In genomic region chr1:198259336-198260109, GRCh38 we compare ENCODE assay signal across 20 cellular contexts.
A peak's percentile ranks its signal among the peaks of the same experiment; 100 is the strongest.
DNase-seq lines count a peak whose midpoint lies in the region; ATAC-seq and TF ChIP-seq lines count a peak whose summit lies in the region.
"Had no signal": no experiment of that assay in that cellular context is flagged by ENCODE, and none has a peak within 500 bp of the region (broad histone marks: within the 10 kb centered on the region; RNA-seq: fewer than 3 reads in every experiment).

No MANE protein-coding gene starts in this region.

- no peak for DNase-seq in activated CD8-positive, alpha-beta T cell treated with anti-CD3 and anti-CD28 coated beads for 36 hours
- DNase-seq in activated CD8-positive, alpha-beta T cell treated with anti-CD3 and anti-CD28 coated beads, Interleukin-2, amount 10 ng/mL, durations not matched to agents 7 days and 5 days: no peak
- DNase-seq in HFFc6 (no peak), adipocyte (ENCODE audit: low read depth) (peak; percentile 35), osteoblast (ENCODE audit: insufficient read length, low spot score, missing footprints) (no peak), posterior cingulate gyrus (no peak)
- DNase-seq: ACHN; CD4-positive, CD25-positive, alpha-beta regulatory T cell; effector CD8-positive, alpha-beta T cell; kidney; MG63; NCI-H1694 treated with DMSO at 0.1 percent for 48 hours; RPMI8226; stimulated activated CD4-positive, alpha-beta T cell treated with anti-CD3 and anti-CD28 coated beads, Interleukin-15, amount 100 ng/mL, for 24 hours had no signal

- H3K9me3 Mint-ChIP-seq in activated CD8-positive, alpha-beta T cell treated with anti-CD3 and anti-CD28 coated beads for 36 hours: peaks cover 3% of the 10 kb centered on the region
- H3K9me3 Mint-ChIP-seq in activated CD8-positive, alpha-beta T cell treated with anti-CD3 and anti-CD28 coated beads, Interleukin-2, amount 10 ng/mL, durations not matched to agents 7 days and 5 days (ENCODE audit: insufficient read depth): no peaks in the 10 kb centered on the region
- H3K9me3 Mint-ChIP-seq in HFFc6: no peaks in the 10 kb centered on the region; the same call in 1 of the 2 replicates
- H3K9me3 Mint-ChIP-seq: central memory CD8-positive, alpha-beta T cell; nephron had no signal

- H3K4me3 Mint-ChIP-seq in activated CD8-positive, alpha-beta T cell treated with anti-CD3 and anti-CD28 coated beads for 36 hours: peak overlapping the region; percentile 8
- H3K4me3 Mint-ChIP-seq in activated CD8-positive, alpha-beta T cell treated with anti-CD3 and anti-CD28 coated beads, Interleukin-2, amount 10 ng/mL, durations not matched to agents 7 days and 5 days: no peak overlapping the region
- peak overlapping the region; percentile 83 for H3K4me3 Mint-ChIP-seq in HFFc6
- H3K4me3 Mint-ChIP-seq: CD4-positive, CD25-positive, alpha-beta regulatory T cell; central memory CD8-positive, alpha-beta T cell; nephron had no signal

- CTCF ChIA-PET in activated CD8-positive, alpha-beta T cell treated with anti-CD3 and anti-CD28 coated beads for 36 hours (lab: Charles Lee): no interaction called here
- CTCF ChIA-PET in activated CD8-positive, alpha-beta T cell treated with anti-CD3 and anti-CD28 coated beads, Interleukin-2, amount 10 ng/mL, durations not matched to agents 7 days and 5 days (lab: Charles Lee): interaction anchor here (2.3 kb wide), 1 partner anchor 171 kb away, joined by 6 read pairs; no protein-coding TSS in a partner anchor

- ATAC-seq in activated CD8-positive, alpha-beta T cell treated with anti-CD3 and anti-CD28 coated beads for 36 hours: no peak
- no peak for ATAC-seq in activated CD8-positive, alpha-beta T cell treated with anti-CD3 and anti-CD28 coated beads, Interleukin-2, amount 10 ng/mL, durations not matched to agents 7 days and 5 days
- no peak for ATAC-seq in GM19395 (IDR thresholded peaks at IDR 0.05; ENCODE audit: unreplicated experiment)
- no peak for ATAC-seq in HG02981 (IDR thresholded peaks at IDR 0.05; ENCODE audit: unreplicated experiment)
- ATAC-seq: HepG2 had no signal

- peak overlapping the region; percentile 79 for H3K27ac Mint-ChIP-seq in activated CD8-positive, alpha-beta T cell treated with anti-CD3 and anti-CD28 coated beads for 36 hours
- H3K27ac Mint-ChIP-seq in activated CD8-positive, alpha-beta T cell treated with anti-CD3 and anti-CD28 coated beads, Interleukin-2, amount 10 ng/mL, durations not matched to agents 7 days and 5 days: no peak overlapping the region
- H3K27ac Mint-ChIP-seq in HFFc6: peak overlapping the region; percentile 86
- H3K27ac Mint-ChIP-seq: CD4-positive, CD25-positive, alpha-beta regulatory T cell had no signal

- H3K9me3 ChIP-seq in adipocyte (ENCODE audit: control insufficient read depth, low read length): no peaks in the 10 kb centered on the region
- H3K9me3 ChIP-seq in osteoblast (ENCODE audit: low read depth, low read length): no peaks in the 10 kb centered on the region
- H3K9me3 ChIP-seq: MG63, vagina had no signal

- no peaks in the 10 kb centered on the region for H4K20me1 ChIP-seq in osteoblast (ENCODE audit: insufficient read depth, low read length)

- H3K4me1 Mint-ChIP-seq in activated CD8-positive, alpha-beta T cell treated with anti-CD3 and anti-CD28 coated beads for 36 hours (ENCODE audit: low read depth): peaks cover 68% of the 10 kb centered on the region
- peaks cover 24% of the 10 kb centered on the region for H3K4me1 Mint-ChIP-seq in activated CD8-positive, alpha-beta T cell treated with anti-CD3 and anti-CD28 coated beads, Interleukin-2, amount 10 ng/mL, durations not matched to agents 7 days and 5 days (ENCODE audit: low read depth)
- peaks cover 92% of the 10 kb centered on the region for H3K4me1 Mint-ChIP-seq in HFFc6 (ENCODE audit: low read depth)

- H3K27me3 ChIP-seq in adipocyte (replicated peaks; ENCODE audit: control insufficient read depth, insufficient read depth, low read length) (no peaks in the 10 kb centered on the region), osteoblast (ENCODE audit: insufficient read depth, low read length) (no peaks in the 10 kb centered on the region)
- H3K27me3 ChIP-seq: MG63, vagina had no signal

- H3K9ac ChIP-seq in adipocyte (ENCODE audit: low read length): peak overlapping the region; percentile 52

- TF ChIP-seq CTCF in activated CD8-positive, alpha-beta T cell treated with anti-CD3 and anti-CD28 coated beads for 36 hours (IDR thresholded peaks at IDR 0.05): no peak
- TF ChIP-seq CTCF in HFFc6 (IDR thresholded peaks at IDR 0.05) (no peak), osteoblast (IDR thresholded peaks at IDR 0.05; ENCODE audit: extremely low read depth, low read depth, low read length) (no peak)

- H3K27ac ChIP-seq in osteoblast (ENCODE audit: low read depth, low read length): peak overlapping the region; percentile 88
- H3K27ac ChIP-seq: vagina had no signal

- H3K27me3 Mint-ChIP-seq in activated CD8-positive, alpha-beta T cell treated with anti-CD3 and anti-CD28 coated beads for 36 hours: no peaks in the 10 kb centered on the region
- no peaks in the 10 kb centered on the region for H3K27me3 Mint-ChIP-seq in activated CD8-positive, alpha-beta T cell treated with anti-CD3 and anti-CD28 coated beads, Interleukin-2, amount 10 ng/mL, durations not matched to agents 7 days and 5 days (ENCODE audit: low read depth)
- peaks cover 5% of the 10 kb centered on the region for H3K27me3 Mint-ChIP-seq in HFFc6 (ENCODE audit: insufficient read depth)
- H3K27me3 Mint-ChIP-seq: CD4-positive, CD25-positive, alpha-beta regulatory T cell; central memory CD8-positive, alpha-beta T cell had no signal

- peak overlapping the region; percentile 71 for H3K4me2 ChIP-seq in osteoblast (ENCODE audit: insufficient read depth, low read length)

- POLR2A ChIA-PET in activated CD8-positive, alpha-beta T cell treated with anti-CD3 and anti-CD28 coated beads for 36 hours (lab: Charles Lee): no interaction called here
- POLR2A ChIA-PET in activated CD8-positive, alpha-beta T cell treated with anti-CD3 and anti-CD28 coated beads, Interleukin-2, amount 10 ng/mL, durations not matched to agents 7 days and 5 days (lab: Charles Lee): interaction anchor here (0.7 to 1.0 kb wide), 2 partner anchors 103 to 351 kb away, joined by 4 read pairs; partner anchors contain the start of gene NEK7

- H3K4me1 ChIP-seq in adipocyte (ENCODE audit: control insufficient read depth, insufficient read depth, low read length) (peaks cover 28% of the 10 kb centered on the region), osteoblast (ENCODE audit: insufficient read depth, low read length) (peaks cover 59% of the 10 kb centered on the region)

- H3K36me3 ChIP-seq in adipocyte (ENCODE audit: control insufficient read depth, insufficient read depth, low read length, severe bottlenecking): no peaks in the 10 kb centered on the region
- H3K36me3 ChIP-seq in osteoblast (ENCODE audit: insufficient read depth, low read length): peaks cover 15% of the 10 kb centered on the region
- H3K36me3 ChIP-seq: vagina had no signal

- H3K4me3 ChIP-seq in adipocyte (ENCODE audit: low read length): peak overlapping the region; percentile 52
- no peak overlapping the region for H3K4me3 ChIP-seq in osteoblast (ENCODE audit: insufficient read depth, low read length)
- H3K4me3 ChIP-seq: MG63, vagina had no signal

- no peak overlapping the region for H2AFZ ChIP-seq in osteoblast (ENCODE audit: low read length)

- peaks cover 73% of the 10 kb centered on the region for H3K79me2 ChIP-seq in osteoblast (ENCODE audit: insufficient read depth, low read length)

- intact Hi-C loops in activated CD8-positive, alpha-beta T cell treated with anti-CD3 and anti-CD28 coated beads for 36 hours (cut with micrococcal nuclease): loop anchor here (2.0 kb wide), 1 partner anchor 93 kb away; no protein-coding TSS in a partner anchor
- intact Hi-C loops in posterior cingulate gyrus (cut with DNase I): no loop called here

- peaks cover 22% of the 10 kb centered on the region for H3K36me3 Mint-ChIP-seq in activated CD8-positive, alpha-beta T cell treated with anti-CD3 and anti-CD28 coated beads for 36 hours (ENCODE audit: low read depth)
- H3K36me3 Mint-ChIP-seq in activated CD8-positive, alpha-beta T cell treated with anti-CD3 and anti-CD28 coated beads, Interleukin-2, amount 10 ng/mL, durations not matched to agents 7 days and 5 days (ENCODE audit: low read depth): peaks cover 18% of the 10 kb centered on the region
- peaks cover 53% of the 10 kb centered on the region for H3K36me3 Mint-ChIP-seq in HFFc6 (ENCODE audit: low read depth)
